Comparison of ENCODE assay signal across 1 cellular context in genomic region chr2:219207884-219208740, GRCh38.
TF ChIP-seq lines count a peak whose summit lies in the region.

No MANE protein-coding gene starts in this region.

TF ChIP-seq in HepG2, 621 proteins besides CTCF, POLR2A, EP300 and RAD21 (continues in another document):
- TF ChIP-seq HOXA5 (CRISPR knock-in tag; IDR thresholded peaks at IDR 0.05): peak; percentile 79; the same call in 1 of the 2 replicates
- no peak for TF ChIP-seq TRIM24 (CRISPR knock-in tag; IDR thresholded peaks at IDR 0.05)
- no peak for TF ChIP-seq ATF6 (CRISPR knock-in tag; conservative IDR thresholded peaks at IDR 0.05)
- peak; percentile 42; the same call in 1 of the 2 replicates for TF ChIP-seq ARNTL (CRISPR knock-in tag; IDR thresholded peaks at IDR 0.05)
- peak; percentile 41; the same call in 1 of the 2 replicates for TF ChIP-seq ARID3A (IDR thresholded peaks at IDR 0.05; ENCODE audit: low read depth, low read length)
- no peak; the same call in 1 of the 2 replicates for TF ChIP-seq CSRNP1 (CRISPR knock-in tag; IDR thresholded peaks at IDR 0.05)
- no peak for TF ChIP-seq ZNF143 (CRISPR knock-in tag; IDR thresholded peaks at IDR 0.05)
- 0 out of 2 replicates have a peak, but pooled peaks have one; percentile 19 for TF ChIP-seq KDM1A (CRISPR knock-in tag; IDR thresholded peaks at IDR 0.05)
- peak; percentile 79 for TF ChIP-seq ZFX (CRISPR knock-in tag; IDR thresholded peaks at IDR 0.05; ENCODE audit: low read depth)
- peak; percentile 87; the same call in 1 of the 2 replicates for TF ChIP-seq SMAD1 (CRISPR knock-in tag; IDR thresholded peaks at IDR 0.05; ENCODE audit: borderline replicate concordance, low read depth)
- TF ChIP-seq ZNF337 (CRISPR knock-in tag; IDR thresholded peaks at IDR 0.05; ENCODE audit: borderline replicate concordance, low read depth): peak; percentile 80
- TF ChIP-seq RXRB (CRISPR knock-in tag; IDR thresholded peaks at IDR 0.05; ENCODE audit: borderline replicate concordance): peak; percentile 88
- 0 out of 2 replicates have a peak, but pooled peaks have one; percentile 11 for TF ChIP-seq IRX3 (CRISPR knock-in tag; IDR thresholded peaks at IDR 0.05; ENCODE audit: borderline replicate concordance, low read depth)
- TF ChIP-seq ZBTB10 (CRISPR knock-in tag; IDR thresholded peaks at IDR 0.05; ENCODE audit: borderline replicate concordance): 0 out of 2 replicates have a peak, but pooled peaks have one; percentile 57
- no peak for TF ChIP-seq TBL1XR1 (IDR thresholded peaks at IDR 0.05; ENCODE audit: borderline replicate concordance, low read length, partially characterized antibody)
- peak; percentile 34; the same call in 1 of the 2 replicates for TF ChIP-seq ZBTB37 (CRISPR knock-in tag; IDR thresholded peaks at IDR 0.05)
- TF ChIP-seq ZNF574 (CRISPR knock-in tag; IDR thresholded peaks at IDR 0.05): peak; percentile 46; the same call in 1 of the 2 replicates
- TF ChIP-seq ZNF644 (CRISPR knock-in tag; IDR thresholded peaks at IDR 0.05; ENCODE audit: low read depth): peak; percentile 99
- no peak for TF ChIP-seq SNRNP70 (IDR thresholded peaks at IDR 0.05; ENCODE audit: low read depth, low read length)
- TF ChIP-seq POGK (CRISPR knock-in tag; conservative IDR thresholded peaks at IDR 0.05): peak; percentile 74
- no peak for TF ChIP-seq MNT (IDR thresholded peaks at IDR 0.05)
- peak; percentile 85 for TF ChIP-seq SAP130 (CRISPR knock-in tag; IDR thresholded peaks at IDR 0.05; ENCODE audit: low read depth)
- TF ChIP-seq NFKB2 (CRISPR knock-in tag; IDR thresholded peaks at IDR 0.05; ENCODE audit: borderline replicate concordance): 0 out of 2 replicates have a peak, but pooled peaks have one; percentile 25
- TF ChIP-seq SOX13 (IDR thresholded peaks at IDR 0.05): 0 out of 2 replicates have a peak, but pooled peaks have one; percentile 3
- peak in 1 of 2 experiments; percentile 77; a peak in 2 of 4 replicates for TF ChIP-seq SOX13 (CRISPR knock-in tag; conservative IDR thresholded peaks at IDR 0.05 in 1 of 2, IDR thresholded peaks at IDR 0.05 in 1 of 2)
- TF ChIP-seq GATAD1 (CRISPR knock-in tag; IDR thresholded peaks at IDR 0.05): peak; percentile 56; the same call in 1 of the 2 replicates
- TF ChIP-seq SOX6 (IDR thresholded peaks at IDR 0.05): no peak
- TF ChIP-seq SOX6 (CRISPR knock-in tag; IDR thresholded peaks at IDR 0.05): peak; percentile 87
- TF ChIP-seq TARDBP (CRISPR knock-in tag; IDR thresholded peaks at IDR 0.05): peak; percentile 73
- peak; percentile 86 for TF ChIP-seq KLF6 (CRISPR knock-in tag; IDR thresholded peaks at IDR 0.05)
- TF ChIP-seq ASH2L (IDR thresholded peaks at IDR 0.05; ENCODE audit: insufficient read length, low read depth, low read length): peak; percentile 95
- peak; percentile 74; the same call in 1 of the 2 replicates for TF ChIP-seq ZNF766 (CRISPR knock-in tag; IDR thresholded peaks at IDR 0.05; ENCODE audit: borderline replicate concordance)
- TF ChIP-seq ZUFSP (CRISPR knock-in tag; IDR thresholded peaks at IDR 0.05; ENCODE audit: borderline replicate concordance): no peak
- TF ChIP-seq CC2D1A (CRISPR knock-in tag; IDR thresholded peaks at IDR 0.05): 0 out of 2 replicates have a peak, but pooled peaks have one; percentile 23
- no peak for TF ChIP-seq HINFP (CRISPR knock-in tag; IDR thresholded peaks at IDR 0.05; ENCODE audit: low read depth)
- no peak for TF ChIP-seq ZNF431 (CRISPR knock-in tag; IDR thresholded peaks at IDR 0.05; ENCODE audit: borderline replicate concordance, low read depth)
- 0 out of 2 replicates have a peak, but pooled peaks have one; percentile 54 for TF ChIP-seq MYC (CRISPR knock-in tag; IDR thresholded peaks at IDR 0.05; ENCODE audit: borderline replicate concordance)
